24 cellular contexts compared by ENCODE assay signal in the genomic region with DNA sequence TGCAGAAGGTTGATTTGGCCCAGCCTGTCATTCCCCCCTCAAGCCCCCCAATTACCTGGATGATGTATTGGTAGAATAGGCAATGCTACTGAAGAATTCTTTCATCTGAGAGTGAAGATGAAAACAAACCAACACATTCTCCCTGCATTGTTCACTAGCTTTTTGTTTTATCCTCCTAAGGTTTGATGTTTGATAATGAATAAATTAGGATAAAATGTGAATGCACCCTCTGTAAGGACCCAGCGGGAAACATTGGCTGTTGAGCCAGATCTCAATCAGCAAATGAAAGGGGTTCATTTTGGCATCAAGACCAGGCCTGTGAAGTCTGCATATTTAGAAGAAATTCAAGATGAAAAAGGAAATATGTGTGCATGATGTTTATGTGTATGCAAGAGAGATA.
"Had no signal": no experiment of that assay in that cellular context is flagged by ENCODE, and none has a peak within 500 bp of the region (broad histone marks: within the 10 kb centered on the region; RNA-seq: fewer than 3 reads in every experiment).

No MANE protein-coding gene starts in this region.

- H3K4me1 ChIP-seq: breast epithelium, SJSA1 had no signal

- H3K36me3 ChIP-seq: breast epithelium, MG63, SJSA1 had no signal

- H3K27me3 ChIP-seq: breast epithelium, MG63, SJSA1 had no signal

- H3K36me3 Mint-ChIP-seq: activated naive CD4-positive, alpha-beta T cell treated with anti-CD3 and anti-CD28 coated beads, Interleukin-2, amount 50 U/mL, for 24 hours had no signal

- H3K9me3 Mint-ChIP-seq: activated naive CD4-positive, alpha-beta T cell treated with anti-CD3 and anti-CD28 coated beads, Interleukin-2, amount 50 U/mL, for 24 hours had no signal

- H3K9me3 ChIP-seq: breast epithelium, MG63, SJSA1 had no signal

- H3K27ac ChIP-seq: breast epithelium, SJSA1 had no signal

- ATAC-seq: activated CD8-positive, alpha-beta T cell treated with anti-CD3 and anti-CD28 coated beads, Interleukin-2, amount 10 ng/mL, durations not matched to agents 7 days and 5 days; PC-3; SK-N-SH treated with all-trans-retinoic acid at 6 μM for 48 hours had no signal

- H3K27me3 Mint-ChIP-seq: activated naive CD4-positive, alpha-beta T cell treated with anti-CD3 and anti-CD28 coated beads, Interleukin-2, amount 50 U/mL, for 24 hours; activated T-cell treated with anti-CD3 and anti-CD28 coated beads, Interleukin-2, amount 50 U/mL, for 24 hours had no signal

- H3K4me3 Mint-ChIP-seq: activated CD8-positive, alpha-beta T cell treated with anti-CD3 and anti-CD28 coated beads, Interleukin-2, amount 10 ng/mL, durations not matched to agents 7 days and 5 days; activated naive CD4-positive, alpha-beta T cell treated with anti-CD3 and anti-CD28 coated beads, Interleukin-2, amount 50 U/mL, for 24 hours; activated T-cell treated with anti-CD3 and anti-CD28 coated beads, Interleukin-2, amount 50 U/mL, for 24 hours; activated T-helper 1 cell treated with anti-CD3 and anti-CD28 coated beads, Interleukin-12 subunit alpha, Interleukin-12 subunit beta, Interleukin-2, Interleukin-4 antibody, amounts not matched to agents 30 ng/mL and 10 ng/mL and 1 ng/mL, durations not matched to agents 14 hours and 24 hours and 36 hours had no signal

- DNase-seq: activated CD4-positive, alpha-beta T cell treated with anti-CD3 and anti-CD28 coated beads for 48 hours; activated CD4-positive, alpha-beta T cell treated with anti-CD3 and anti-CD28 coated beads, Interleukin-2, amount 50 U/mL, for 4 hours; activated CD4-positive, CD25-positive, alpha-beta regulatory T cell treated with anti-CD3 and anti-CD28 coated beads, Interleukin-2, amount 50 U/mL, for 72 hours; activated CD8-positive, alpha-beta T cell treated with anti-CD3 and anti-CD28 coated beads, Interleukin-2, amount 10 ng/mL, durations not matched to agents 7 days and 5 days; activated effector memory CD4-positive, alpha-beta T cell treated with Interleukin-2 at 50 U/mL for 16 hours; activated naive CD4-positive, alpha-beta T cell; activated T-cell treated with anti-CD3 and anti-CD28 coated beads, Interleukin-2, amount 50 U/mL, for 24 hours; aorta; caudate nucleus; MG63; NCI-H1105; NCI-H146; NCI-H187 treated with DMSO at 0.1 percent for 48 hours; NCI-H2081 treated with DMSO at 0.1 percent for 48 hours; NCI-H446; NCI-H524; PC-3; SHP77; SW 1271 had no signal

- H3K27ac Mint-ChIP-seq: activated CD8-positive, alpha-beta T cell treated with anti-CD3 and anti-CD28 coated beads, Interleukin-2, amount 10 ng/mL, durations not matched to agents 7 days and 5 days; activated naive CD4-positive, alpha-beta T cell treated with anti-CD3 and anti-CD28 coated beads, Interleukin-2, amount 50 U/mL, for 24 hours; activated T-cell treated with anti-CD3 and anti-CD28 coated beads, Interleukin-2, amount 50 U/mL, for 24 hours; activated T-helper 1 cell treated with anti-CD3 and anti-CD28 coated beads, Interleukin-12 subunit alpha, Interleukin-12 subunit beta, Interleukin-2, Interleukin-4 antibody, amounts not matched to agents 30 ng/mL and 10 ng/mL and 1 ng/mL, durations not matched to agents 14 hours and 24 hours and 36 hours had no signal

- H3K4me3 ChIP-seq: breast epithelium, MG63, SJSA1 had no signal

- H3K4me1 Mint-ChIP-seq: activated naive CD4-positive, alpha-beta T cell treated with anti-CD3 and anti-CD28 coated beads, Interleukin-2, amount 50 U/mL, for 24 hours had no signal
